8 cellular contexts compared by ENCODE assay signal in the genomic region with DNA sequence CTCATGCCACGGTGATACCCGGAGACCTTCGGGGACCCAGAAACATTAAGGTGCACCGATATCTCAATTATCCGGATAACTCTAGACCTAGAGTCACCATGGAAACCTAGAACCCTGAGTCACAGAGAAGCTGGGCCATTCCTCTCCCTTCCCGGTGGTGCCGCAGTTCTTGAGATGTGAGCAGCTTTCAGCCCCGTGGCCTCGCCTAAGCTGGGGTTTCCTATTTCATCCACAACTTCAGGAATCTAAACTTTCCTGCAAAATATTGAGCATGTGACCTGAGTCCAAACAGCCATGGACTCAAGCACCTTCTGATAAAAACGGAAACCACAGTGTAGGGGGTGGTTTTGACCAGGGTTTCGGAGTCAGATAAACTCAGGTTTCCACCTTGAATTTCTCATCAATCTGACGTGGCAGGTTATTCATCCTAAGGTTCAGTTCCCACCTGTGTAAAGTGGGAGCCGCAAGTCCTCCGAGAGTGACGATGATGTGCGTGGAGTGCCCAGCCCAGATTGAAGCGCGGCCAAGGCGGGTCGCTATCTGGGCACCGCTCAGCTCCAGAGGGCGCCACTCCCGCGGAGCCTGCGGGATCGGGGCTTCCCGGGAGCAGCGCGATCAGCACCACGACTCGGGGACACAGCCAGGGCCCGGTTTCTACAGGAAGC. TPM values are rescaled to one million over a fixed set of nuclear protein-coding genes. Genes with fewer than 3 reads are reported as not detected.
A peak's percentile ranks its signal among the peaks of the same experiment; 100 is the strongest.
DNase-seq lines count a peak whose midpoint lies in the region; ATAC-seq, FAIRE-seq and TF ChIP-seq lines count a peak whose summit lies in the region.

No MANE protein-coding gene starts in this region.

- ATAC-seq in HG03565 (IDR thresholded peaks at IDR 0.05; ENCODE audit: unreplicated experiment) = peak; percentile 9

- intact Hi-C loops in ascending aorta (cut with DNase I) (loop anchor here (1.0 to 5.0 kb wide), 13 partner anchors 31 to 322 kb away; no protein-coding TSS in a partner anchor), prostate gland (cut with DNase I) (loop anchor here (2.0 to 5.0 kb wide), 5 partner anchors 42 to 322 kb away; no protein-coding TSS in a partner anchor)

- peak; percentile 56 to 73 (median 62) for TF ChIP-seq CTCF in ascending aorta (IDR thresholded peaks at IDR 0.05)
- peak; percentile 21 to 65 (median 52) for TF ChIP-seq CTCF in prostate gland (IDR thresholded peaks at IDR 0.05)

- no peak for FAIRE-seq in RCC 7860 (lab: Jason Lieb, UNC)

- H3K27ac ChIP-seq in ascending aorta (peak overlapping the region; percentile 99), prostate gland (peak overlapping the region; percentile 89 to 91)

- TF ChIP-seq POLR2A in prostate gland (IDR thresholded peaks at IDR 0.05) = no peak

- peak; percentile 78 for DNase-seq in activated effector memory CD4-positive, alpha-beta T cell treated with anti-CD3 and anti-CD28 coated beads, Interleukin-2, amount 50 U/mL, for 16 hours
- DNase-seq in activated effector memory CD4-positive, alpha-beta T cell treated with Interleukin-2 at 50 U/mL for 16 hours = no peak
- peak; percentile 78 for DNase-seq in RCC 7860 (ENCODE audit: low spot score)
- peak in 1 of 2 donors; percentile 88 for DNase-seq in ascending aorta (ENCODE audit: low spot score in 2 of 2)
- peak; percentile 63 for DNase-seq in hepatic stellate cell (ENCODE audit: low spot score)
- DNase-seq in prostate gland (ENCODE audit: low spot score) = peak; percentile 72
- DNase-seq in cerebellar nuclear complex (lab: John Stamatoyannopoulos, UW) = no peak

- WGBS in prostate gland = 32% methylated on average over 32 of the region's 32 CpGs

- H3K4me1 ChIP-seq in ascending aorta (peaks cover 9 to 14% of the 10 kb centered on the region in 2 donors), prostate gland (replicated peaks) (no peaks in the 10 kb centered on the region)

- no peaks in the 10 kb centered on the region for H3K27me3 ChIP-seq in ascending aorta
- no peaks in the 10 kb centered on the region for H3K27me3 ChIP-seq in prostate gland (replicated peaks; ENCODE audit: insufficient read depth)

- peaks cover 0 to 4% of the 10 kb centered on the region in 2 donors for H3K36me3 ChIP-seq in ascending aorta
- no peaks in the 10 kb centered on the region for H3K36me3 ChIP-seq in prostate gland

- H3K4me3 ChIP-seq in ascending aorta (peak overlapping the region; percentile 91 to 100), prostate gland (peak overlapping the region; percentile 83 to 86)

- H3K9me3 ChIP-seq in ascending aorta (no peaks in the 10 kb centered on the region), prostate gland (no peaks in the 10 kb centered on the region)

RNA-seq across cellular contexts. Expression of gene ETS2, which starts 1.0 kb away (rescaled TPM):
- total RNA-seq in ascending aorta (113 TPM), prostate gland (10 to 100 TPM; 53.3 to 80.2 TPM)

Comparison
In these comparisons a context has a peak if more than half of its experiments do, and no peak if none do; other contexts are left out.
1. DNase-seq: peak in activated effector memory CD4-positive, alpha-beta T cell treated with anti-CD3 and anti-CD28 coated beads, Interleukin-2, amount 50 U/mL, for 16 hours (single experiment), RCC 7860 (single experiment), hepatic stellate cell (single experiment) and prostate gland (single experiment); none in activated effector memory CD4-positive, alpha-beta T cell treated with Interleukin-2 at 50 U/mL for 16 hours (single experiment) and cerebellar nuclear complex (0 of 2).